ENCODE assay signal across 36 cellular contexts in the genomic region with DNA sequence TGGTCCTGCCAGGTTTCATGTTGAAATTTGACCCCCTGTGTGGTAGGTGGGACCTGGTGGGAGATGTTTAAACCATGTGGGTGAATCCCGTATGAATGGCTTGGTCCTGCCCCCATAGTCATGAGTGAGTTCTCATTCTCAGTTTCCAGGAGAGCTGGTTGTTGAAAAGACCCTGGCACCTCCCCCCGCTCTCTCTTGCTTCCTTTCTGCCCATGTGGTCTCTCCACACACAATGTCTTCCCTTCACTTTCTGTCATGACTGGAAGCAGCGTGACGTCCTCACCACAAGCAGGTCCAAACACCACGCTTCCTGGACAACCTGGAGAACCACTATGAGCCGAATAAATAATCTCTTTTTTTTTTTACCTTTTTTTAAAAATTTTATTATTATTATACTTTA. TPM values are rescaled to one million over a fixed set of nuclear protein-coding genes. Genes with fewer than 3 reads are reported as not detected.
"Had no signal": no experiment of that assay in that cellular context is flagged by ENCODE, and none has a peak within 500 bp of the region (broad histone marks: within the 10 kb centered on the region; RNA-seq: fewer than 3 reads in every experiment).

No MANE protein-coding gene starts in this region.

- DNase-seq: activated CD4-positive, alpha-beta T cell treated with anti-CD3 and anti-CD28 coated beads for 36 hours; activated CD4-positive, alpha-beta T cell treated with anti-CD3 and anti-CD28 coated beads, Interleukin-2, amount 10 ng/mL, durations not matched to agents 7 days and 5 days; activated CD4-positive, alpha-beta T cell treated with anti-CD3 and anti-CD28 coated beads, Interleukin-2, amount 50 U/mL, for 48 hours; activated CD8-positive, alpha-beta T cell treated with anti-CD3 and anti-CD28 coated beads, Interleukin-2, amount 10 ng/mL, durations not matched to agents 7 days and 5 days; activated gamma-delta T cell treated with Interleukin-2 at 50 U/mL for 16 hours; activated naive CD4-positive, alpha-beta T cell treated with anti-CD3 and anti-CD28 coated beads for 36 hours; activated T-cell treated with anti-CD3 and anti-CD28 coated beads, Interleukin-2, amount 50 U/mL, for 24 hours; amniotic stem cell; brain microvascular endothelial cell; central memory CD4-positive, alpha-beta T cell; NCI-H1092 treated with DMSO at 0.1 percent for 48 hours; NCI-H1417; NCI-H146; NCI-H187; NCI-H2029 treated with DMSO at 0.1 percent for 48 hours; NCI-H2107; NCI-H2171; NCI-H510A; NCI-H526; NCI-H748 treated with DMSO at 0.1 percent for 48 hours; NK-92 treated with Interleukin-12 subunit alpha and Interleukin-12 subunit beta, amount 100 ng/mL, for 24 hours; SHP77; SJCRH30; SK-N-SH; T-cell; T1000 had no signal

- H3K27me3 Mint-ChIP-seq: activated CD4-positive, alpha-beta T cell treated with anti-CD3 and anti-CD28 coated beads for 36 hours; activated CD4-positive, alpha-beta T cell treated with anti-CD3 and anti-CD28 coated beads, Interleukin-2, amount 10 ng/mL, durations not matched to agents 7 days and 5 days; activated T-cell treated with anti-CD3 and anti-CD28 coated beads, Interleukin-2, amount 50 U/mL, for 24 hours; T-cell had no signal

- H3K4me3 Mint-ChIP-seq: activated CD4-positive, alpha-beta T cell treated with anti-CD3 and anti-CD28 coated beads for 36 hours; activated CD4-positive, alpha-beta T cell treated with anti-CD3 and anti-CD28 coated beads, Interleukin-2, amount 10 ng/mL, durations not matched to agents 7 days and 5 days; activated CD8-positive, alpha-beta T cell treated with anti-CD3 and anti-CD28 coated beads, Interleukin-2, amount 10 ng/mL, durations not matched to agents 7 days and 5 days; activated naive CD4-positive, alpha-beta T cell treated with anti-CD3 and anti-CD28 coated beads for 36 hours; activated T-cell treated with anti-CD3 and anti-CD28 coated beads, Interleukin-2, amount 50 U/mL, for 24 hours; activated T-helper 1 cell treated with anti-CD3 and anti-CD28 coated beads, Interleukin-12 subunit alpha, Interleukin-12 subunit beta, Interleukin-2, Interleukin-4 antibody, amounts not matched to agents 30 ng/mL and 10 ng/mL and 1 ng/mL, durations not matched to agents 14 hours and 24 hours and 36 hours; T-cell; WTC11 had no signal

- H3K9ac ChIP-seq: KMS-11, SK-N-SH had no signal

- H3K27ac Mint-ChIP-seq: activated CD4-positive, alpha-beta T cell treated with anti-CD3 and anti-CD28 coated beads for 36 hours; activated CD4-positive, alpha-beta T cell treated with anti-CD3 and anti-CD28 coated beads, Interleukin-2, amount 10 ng/mL, durations not matched to agents 7 days and 5 days; activated CD8-positive, alpha-beta T cell treated with anti-CD3 and anti-CD28 coated beads, Interleukin-2, amount 10 ng/mL, durations not matched to agents 7 days and 5 days; activated naive CD4-positive, alpha-beta T cell treated with anti-CD3 and anti-CD28 coated beads for 36 hours; activated naive CD4-positive, alpha-beta T cell treated with anti-CD3 and anti-CD28 coated beads, Interleukin-2, amount 50 U/mL, for 72 hours; activated T-cell treated with anti-CD3 and anti-CD28 coated beads, Interleukin-2, amount 50 U/mL, for 24 hours; activated T-helper 1 cell treated with anti-CD3 and anti-CD28 coated beads, Interleukin-12 subunit alpha, Interleukin-12 subunit beta, Interleukin-2, Interleukin-4 antibody, amounts not matched to agents 30 ng/mL and 10 ng/mL and 1 ng/mL, durations not matched to agents 14 hours and 24 hours and 36 hours; T-cell; WTC11 had no signal

- H3K36me3 Mint-ChIP-seq: T-cell had no signal

- H3K27ac ChIP-seq: brain microvascular endothelial cell, KMS-11, SJCRH30 had no signal

- H3K9me3 ChIP-seq: SJCRH30, SK-N-SH had no signal

- H3K4me1 ChIP-seq: SJCRH30 had no signal

- H3K27me3 ChIP-seq: brain microvascular endothelial cell, SJCRH30 had no signal

- H3K4me3 ChIP-seq: SJCRH30 had no signal

- H3K36me3 ChIP-seq: brain microvascular endothelial cell, SJCRH30 had no signal

- H3K4me2 ChIP-seq: KMS-11, SK-N-SH had no signal

- ATAC-seq: activated CD4-positive, alpha-beta T cell treated with anti-CD3 and anti-CD28 coated beads for 36 hours; activated CD4-positive, CD25-positive, alpha-beta regulatory T cell treated with anti-CD3 and anti-CD28 coated beads, Interleukin-2, amount 50 U/mL, for 24 hours; activated CD8-positive, alpha-beta T cell treated with anti-CD3 and anti-CD28 coated beads, Interleukin-2, amount 10 ng/mL, durations not matched to agents 7 days and 5 days; activated naive CD4-positive, alpha-beta T cell treated with anti-CD3 and anti-CD28 coated beads, Interleukin-2, amount 50 U/mL, for 72 hours; T-cell; WTC11 had no signal

RNA-seq across cellular contexts. Expression of gene CSF2RA, which starts 3.6 kb away (rescaled TPM):
- total RNA-seq: activated CD8-positive, alpha-beta T cell treated with anti-CD3 and anti-CD28 coated beads, Interleukin-2, amount 10 ng/mL, durations not matched to agents 7 days and 5 days; LHCN-M2; M059J; OCI-LY7 had no signal
- polyA plus RNA-seq: SK-N-SH had no signal

RNA-seq across cellular contexts. Expression of gene CRLF2, which starts 52.6 kb away (rescaled TPM):
- total RNA-seq: cerebellum, LHCN-M2, WTC11 had no signal
- polyA plus RNA-seq: aorta, SK-N-SH had no signal
